Comparison of ENCODE assay signal across 7 cellular contexts in the genomic region with DNA sequence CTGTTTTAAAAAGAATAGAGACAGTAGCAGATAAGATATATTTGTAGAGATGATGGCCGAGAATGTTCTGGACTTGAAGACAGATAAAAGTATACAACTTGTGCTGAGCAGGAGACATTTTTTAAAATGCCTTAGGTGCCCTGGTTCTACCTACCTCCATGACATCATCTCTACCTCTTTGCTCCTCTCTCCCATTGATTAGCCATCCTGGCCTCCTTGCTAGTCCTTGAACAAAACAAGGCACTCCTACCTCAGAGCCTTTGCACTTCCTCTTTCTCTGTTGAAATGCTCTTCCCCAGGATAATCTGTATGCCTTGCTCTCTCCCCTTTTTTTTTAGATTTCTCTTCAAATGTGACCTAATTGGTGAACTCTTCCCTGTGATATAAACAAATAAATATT.
"Had no signal": no experiment of that assay in that cellular context is flagged by ENCODE, and none has a peak within 500 bp of the region (broad histone marks: within the 10 kb centered on the region; RNA-seq: fewer than 3 reads in every experiment).

No MANE protein-coding gene starts in this region.

- H3K9ac ChIP-seq: GM23248 had no signal

- H3K27ac ChIP-seq: GM23248 had no signal

- H2AFZ ChIP-seq: GM23248 had no signal

- H3K4me1 ChIP-seq: HAP-1 had no signal

- H3K36me3 ChIP-seq: HAP-1 had no signal

- H3K4me3 ChIP-seq: GM23248, HAP-1 had no signal

- ATAC-seq: HCT116 had no signal

- DNase-seq: GM23248, GOT3, H7, KG1 had no signal

- H3K9me3 ChIP-seq: HAP-1 had no signal

- FAIRE-seq: HTR-8/SVneo had no signal
